ENCODE assay signal across 12 cellular contexts in the genomic region with DNA sequence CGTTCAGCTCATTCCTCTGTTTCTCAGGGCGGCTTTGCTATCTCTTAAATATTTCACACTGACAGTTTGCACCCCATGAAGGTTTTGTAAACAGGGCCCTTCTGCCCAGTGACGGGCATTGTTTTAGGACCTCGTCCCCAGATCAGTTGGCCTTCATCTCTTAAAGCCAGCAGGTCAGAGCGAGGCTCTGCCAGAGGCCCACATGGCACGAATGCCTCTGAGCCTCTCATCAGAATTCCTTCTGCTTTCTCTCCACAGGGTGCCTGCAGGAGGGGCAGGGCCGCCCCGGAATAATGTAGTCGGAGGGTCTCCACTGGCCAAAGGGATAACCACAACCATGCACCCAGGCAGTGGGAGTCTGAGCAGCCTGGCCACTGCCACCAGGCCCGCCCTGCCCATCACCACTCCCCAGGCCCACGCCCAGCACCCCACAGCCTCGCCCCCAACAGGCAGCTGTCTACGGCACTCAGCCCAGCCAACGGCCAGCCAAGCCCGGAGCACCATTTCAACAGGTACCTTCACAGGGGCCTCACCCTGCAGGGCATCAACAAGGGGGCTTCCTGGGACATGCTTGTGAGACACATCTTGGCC.
A peak's percentile ranks its signal among the peaks of the same experiment; 100 is the strongest.
DNase-seq lines count a peak whose midpoint lies in the region; ATAC-seq and TF ChIP-seq lines count a peak whose summit lies in the region.
"Had no signal": no experiment of that assay in that cellular context is flagged by ENCODE, and none has a peak within 500 bp of the region (broad histone marks: within the 10 kb centered on the region; RNA-seq: fewer than 3 reads in every experiment).

No MANE protein-coding gene starts in this region.

- 79 to 85% methylated on average over 15 of the region's 15 CpGs for WGBS in heart right ventricle, 2 donors
- WGBS in psoas muscle, 3 donors: 28 to 47% (median 35%) methylated on average over 15 of the region's 15 CpGs
- 86 to 90% methylated on average over 7 to 10 of the region's 15 CpGs for WGBS in thyroid gland, 2 donors

- H3K36me3 ChIP-seq in SJCRH30: no peaks in the 10 kb centered on the region
- H3K36me3 ChIP-seq in heart right ventricle: peaks cover 0 to 6% (median 0%) of the 10 kb centered on the region in 9 donors
- H3K36me3 ChIP-seq in psoas muscle (ENCODE audit: insufficient read depth in 1 of 2, low read depth in 1 of 2): peaks cover 0 to 2% of the 10 kb centered on the region in 2 donors
- no peaks in the 10 kb centered on the region for H3K36me3 ChIP-seq in brain microvascular endothelial cell (replicated peaks)
- H3K36me3 ChIP-seq in thyroid gland: no peaks in the 10 kb centered on the region

- DNase-seq in SJCRH30 (peak; percentile 57 to 66), heart right ventricle (no peak), psoas muscle (peak; percentile 46 to 65), brain microvascular endothelial cell (no peak), NCI-H187 (lab: John Stamatoyannopoulos, UW) (no peak), thyroid gland (no peak), GF-D8 (lab: John Stamatoyannopoulos, UW) (no peak)
- DNase-seq: ACHN; activated naive CD4-positive, alpha-beta T cell treated with anti-CD3 and anti-CD28 coated beads, Interleukin-2, amount 10 ng/mL, durations not matched to agents 7 days and 5 days; SHP77 had no signal

- H3K4me1 ChIP-seq in SJCRH30 (peaks cover 32% of the 10 kb centered on the region), heart right ventricle (peaks cover 11 to 44% (median 36%) of the 10 kb centered on the region in 9 donors), psoas muscle (peaks cover 43% of the 10 kb centered on the region), thyroid gland (peaks cover 8 to 13% of the 10 kb centered on the region in 2 donors)

- H3K4me3 ChIP-seq in SJCRH30 (no peak overlapping the region), heart right ventricle (no peak overlapping the region), psoas muscle (peak overlapping the region; percentile 7), brain microvascular endothelial cell (ENCODE audit: low read depth, low read length) (no peak overlapping the region), thyroid gland (replicated peaks in 1 of 3) (no peak overlapping the region)

- no peaks in the 10 kb centered on the region for H3K27me3 ChIP-seq in SJCRH30
- no peaks in the 10 kb centered on the region for H3K27me3 ChIP-seq in heart right ventricle
- no peaks in the 10 kb centered on the region for H3K27me3 ChIP-seq in psoas muscle (ENCODE audit: insufficient read depth in 3 of 3, low read length in 2 of 3)
- no peaks in the 10 kb centered on the region for H3K27me3 ChIP-seq in brain microvascular endothelial cell (replicated peaks)
- no peaks in the 10 kb centered on the region for H3K27me3 ChIP-seq in thyroid gland

- ATAC-seq in heart right ventricle: peak in 6 of 8 donors; percentile 2 to 38 (median 12)
- peak; percentile 43 to 58 (median 50) for ATAC-seq in psoas muscle
- ATAC-seq: HepG2 had no signal

- in situ Hi-C loops in brain microvascular endothelial cell (cut with HindIII; ENCODE audit: low pct_ligation_motif_present, low sequenced_read_pairs): no loop called here

- TF ChIP-seq POLR2A in thyroid gland (IDR thresholded peaks at IDR 0.05): no peak

- no peak for TF ChIP-seq CTCF in C4-2B (conservative IDR thresholded peaks at IDR 0.05)
- no peak for TF ChIP-seq CTCF in heart right ventricle (IDR thresholded peaks at IDR 0.05)
- TF ChIP-seq CTCF in psoas muscle (IDR thresholded peaks at IDR 0.05): no peak
- TF ChIP-seq CTCF in brain microvascular endothelial cell (IDR thresholded peaks at IDR 0.05; ENCODE audit: low read depth, low read length, missing control alignments): no peak
- no peak for TF ChIP-seq CTCF in thyroid gland (IDR thresholded peaks at IDR 0.05)

- H3K9me3 ChIP-seq in SJCRH30 (replicated peaks): peaks cover 5% of the 10 kb centered on the region
- peaks cover 0 to 13% (median 4%) of the 10 kb centered on the region in 11 donors for H3K9me3 ChIP-seq in heart right ventricle
- H3K9me3 ChIP-seq in psoas muscle: peaks cover under 1% of the 10 kb centered on the region
- no peaks in the 10 kb centered on the region for H3K9me3 ChIP-seq in thyroid gland

- intact Hi-C loops in heart right ventricle (cut with DNase I): no loop called here
- intact Hi-C loops in psoas muscle (cut with DNase I): loop anchor here in 1 of 2 donors (5.0 kb wide), 1 partner anchor 54 kb away; no protein-coding TSS in a partner anchor
- intact Hi-C loops in thyroid gland (cut with DNase I): no loop called here

- H3K27ac ChIP-seq in C4-2B (peak overlapping the region; percentile 56), SJCRH30 (peak overlapping the region; percentile 52), heart right ventricle (peak overlapping the region; percentile 53 to 86 (median 76)), psoas muscle (peak overlapping the region; percentile 93), brain microvascular endothelial cell (no peak overlapping the region), thyroid gland (peak overlapping the region in 1 of 3 donors; percentile 28)

Comparison
In these comparisons a context has a peak if more than half of its experiments do, and no peak if none do; other contexts are left out.
1. DNase-seq: peak in SJCRH30 (2 of 2) and psoas muscle (2 of 2); none in heart right ventricle (0 of 2), brain microvascular endothelial cell (single experiment), NCI-H187 (0 of 2), thyroid gland (0 of 2) and GF-D8 (single experiment).